2 cellular contexts compared by ENCODE assay signal in genomic region chr3:66236281-66236680, GRCh38.
TF ChIP-seq lines count a peak whose summit lies in the region.

No MANE protein-coding gene starts in this region.

TF ChIP-seq in SK-N-SH, 30 proteins besides CTCF, POLR2A, EP300 and RAD21 (continued from another document):
- no peak for TF ChIP-seq REST (IDR thresholded peaks at IDR 0.05; ENCODE audit: low read depth, low read length)
- TF ChIP-seq FOXM1 (IDR thresholded peaks at IDR 0.05; ENCODE audit: low read depth) = no peak
- no peak for TF ChIP-seq FOSL2 (IDR thresholded peaks at IDR 0.05; ENCODE audit: borderline replicate concordance, low read depth)
- no peak for TF ChIP-seq YY1 (IDR thresholded peaks at IDR 0.05; ENCODE audit: low read depth)
- TF ChIP-seq IRF3 (IDR thresholded peaks at IDR 0.05; ENCODE audit: low read depth, low read length) = no peak
- no peak for TF ChIP-seq NFIC (IDR thresholded peaks at IDR 0.05; ENCODE audit: borderline replicate concordance)

TF ChIP-seq in SK-N-SH treated with all-trans-retinoic acid at 6 μM for 48 hours, 23 proteins besides CTCF, POLR2A, EP300 and RAD21 (continued from another document):
- TF ChIP-seq CREB5 (CRISPR knock-in tag; IDR thresholded peaks at IDR 0.05; ENCODE audit: low read depth) (no peak), BACH2 (CRISPR knock-in tag; IDR thresholded peaks at IDR 0.05; ENCODE audit: borderline replicate concordance) (no peak), PATZ1 (CRISPR knock-in tag; IDR thresholded peaks at IDR 0.05; ENCODE audit: borderline replicate concordance) (no peak), ZNF8 (CRISPR knock-in tag; IDR thresholded peaks at IDR 0.05) (no peak), ZNF70 (CRISPR knock-in tag; IDR thresholded peaks at IDR 0.05) (no peak), OSR1 (CRISPR knock-in tag; IDR thresholded peaks at IDR 0.05) (no peak), RARB (CRISPR knock-in tag; IDR thresholded peaks at IDR 0.05) (no peak), ZNF565 (CRISPR knock-in tag; conservative IDR thresholded peaks at IDR 0.05; ENCODE audit: low read depth) (no peak), TCF4 (CRISPR knock-in tag; IDR thresholded peaks at IDR 0.05; ENCODE audit: borderline replicate concordance) (no peak)
TF ChIP-seq in SK-N-SH treated with all-trans-retinoic acid at 6 μM for 48 hours: peak in this region for 0.
